Comparison of ENCODE assay signal across 21 cellular contexts in the genomic region with DNA sequence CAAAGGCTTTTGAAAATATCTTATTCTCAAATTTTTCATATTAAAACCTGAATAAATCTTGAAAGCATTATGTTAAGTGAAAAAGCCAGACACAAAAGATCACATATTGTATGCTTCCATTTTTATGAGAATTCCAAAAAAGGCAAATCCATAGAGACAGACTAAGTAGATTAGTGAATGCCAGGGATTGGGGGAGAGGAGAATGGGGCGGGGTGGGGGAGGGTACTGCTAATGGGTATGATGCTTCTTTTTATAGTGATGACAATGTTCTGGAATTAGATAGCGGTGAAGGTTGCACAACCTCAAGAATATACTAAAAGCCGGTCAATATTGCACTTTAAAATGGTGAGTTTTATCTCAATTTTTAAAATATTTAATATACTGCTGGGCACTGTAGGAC. TPM values are rescaled to one million over a fixed set of nuclear protein-coding genes. Genes with fewer than 3 reads are reported as not detected.
DNase-seq lines count a peak whose midpoint lies in the region; ATAC-seq and TF ChIP-seq lines count a peak whose summit lies in the region.
"Had no signal": no experiment of that assay in that cellular context is flagged by ENCODE, and none has a peak within 500 bp of the region (broad histone marks: within the 10 kb centered on the region; RNA-seq: fewer than 3 reads in every experiment).

No MANE protein-coding gene starts in this region.

- H3K9me3 ChIP-seq in CD4-positive, CD25-positive, alpha-beta regulatory T cell (ENCODE audit: control insufficient read depth in 2 of 2, low read length in 2 of 2): no peaks in the 10 kb centered on the region
- H3K9me3 ChIP-seq in CD8-positive, alpha-beta T cell (ENCODE audit: low read length): no peaks in the 10 kb centered on the region
- H3K9me3 ChIP-seq: prostate gland, upper lobe of left lung had no signal

- ATAC-seq in CD4-positive, CD25-positive, alpha-beta regulatory T cell (ENCODE audit: low read depth in 2 of 2): no peak
- no peak for ATAC-seq in CD8-positive, alpha-beta T cell
- no peak for ATAC-seq in activated T-helper 17 cell treated with anti-CD3 and anti-CD28 coated beads, Interleukin-2, amount 50 U/mL, for 72 hours (replicated peaks)
- no peak for ATAC-seq in natural killer cell
- no peak for ATAC-seq in GM21717 (IDR thresholded peaks at IDR 0.05; ENCODE audit: unreplicated experiment)

- peaks cover 39 to 94% (median 59%) of the 10 kb centered on the region in 4 donors for H3K4me1 Mint-ChIP-seq in CD4-positive, CD25-positive, alpha-beta regulatory T cell
- H3K4me1 Mint-ChIP-seq in CD8-positive, alpha-beta T cell (ENCODE audit: low read depth): peaks cover 85% of the 10 kb centered on the region
- peaks cover 44% of the 10 kb centered on the region for H3K4me1 Mint-ChIP-seq in activated T-helper 17 cell treated with anti-CD3 and anti-CD28 coated beads, Interleukin-2, amount 50 U/mL, for 72 hours
- peaks cover 36 to 43% of the 10 kb centered on the region in 2 donors for H3K4me1 Mint-ChIP-seq in natural killer cell
- H3K4me1 Mint-ChIP-seq in activated CD4-positive, alpha-beta memory T cell treated with anti-CD3 and anti-CD28 coated beads, Interleukin-2, amount 10 ng/mL, durations not matched to agents 7 days and 5 days: peaks cover 74% of the 10 kb centered on the region

- H3K27ac Mint-ChIP-seq in CD4-positive, CD25-positive, alpha-beta regulatory T cell: peak overlapping the region; percentile 86 to 93 (median 90)
- peak overlapping the region; percentile 89 for H3K27ac Mint-ChIP-seq in CD8-positive, alpha-beta T cell
- peak overlapping the region; percentile 29 for H3K27ac Mint-ChIP-seq in activated T-helper 17 cell treated with anti-CD3 and anti-CD28 coated beads, Interleukin-2, amount 50 U/mL, for 72 hours
- peak overlapping the region; percentile 11 to 73 for H3K27ac Mint-ChIP-seq in natural killer cell
- no peak overlapping the region for H3K27ac Mint-ChIP-seq in activated CD4-positive, alpha-beta memory T cell treated with anti-CD3 and anti-CD28 coated beads, Interleukin-2, amount 10 ng/mL, durations not matched to agents 7 days and 5 days

- intact Hi-C loops in CD8-positive, alpha-beta T cell (cut with DNase I, micrococcal nuclease): loop anchor here in 1 of 2 experiments (2.0 kb wide), 2 partner anchors 19 to 25 kb away; no protein-coding TSS in a partner anchor
- intact Hi-C loops in natural killer cell (cut with micrococcal nuclease): no loop called here

- peaks cover 52% of the 10 kb centered on the region for H3K36me3 Mint-ChIP-seq in CD4-positive, CD25-positive, alpha-beta regulatory T cell
- H3K36me3 Mint-ChIP-seq in CD8-positive, alpha-beta T cell: peaks cover 73% of the 10 kb centered on the region
- H3K36me3 Mint-ChIP-seq in activated T-helper 17 cell treated with anti-CD3 and anti-CD28 coated beads, Interleukin-2, amount 50 U/mL, for 72 hours (ENCODE audit: low read depth): peaks cover 97% of the 10 kb centered on the region
- H3K36me3 Mint-ChIP-seq in natural killer cell: no peaks in the 10 kb centered on the region
- H3K36me3 Mint-ChIP-seq in activated CD4-positive, alpha-beta memory T cell treated with anti-CD3 and anti-CD28 coated beads, Interleukin-2, amount 10 ng/mL, durations not matched to agents 7 days and 5 days (ENCODE audit: low read depth): peaks cover 80% of the 10 kb centered on the region

- peaks cover 62% of the 10 kb centered on the region for H3K36me3 ChIP-seq in CD4-positive, CD25-positive, alpha-beta regulatory T cell (ENCODE audit: control insufficient read depth, insufficient read depth, low read length)
- H3K36me3 ChIP-seq in CD8-positive, alpha-beta T cell (ENCODE audit: insufficient read depth, low read length): peaks cover 39% of the 10 kb centered on the region

- TF ChIP-seq CTCF in CD8-positive, alpha-beta T cell (IDR thresholded peaks at IDR 0.05): no peak
- no peak for TF ChIP-seq CTCF in natural killer cell (IDR thresholded peaks at IDR 0.05)

- DNase-seq in CD4-positive, CD25-positive, alpha-beta regulatory T cell: no peak
- no peak for DNase-seq in CD8-positive, alpha-beta T cell
- DNase-seq in natural killer cell: no peak
- no peak for DNase-seq in activated CD4-positive, alpha-beta memory T cell treated with anti-CD3 and anti-CD28 coated beads, Interleukin-2, amount 10 ng/mL, durations not matched to agents 7 days and 5 days
- DNase-seq in DMS53 treated with DMSO at 0.1 percent for 48 hours (lab: John Stamatoyannopoulos, UW; ENCODE audit: unreplicated experiment): no peak
- DNase-seq: activated CD4-positive, alpha-beta T cell treated with anti-CD3 and anti-CD28 coated beads for 4 hours; activated T-cell treated with anti-CD3 and anti-CD28 coated beads, Interleukin-2, amount 50 U/mL, for 1 hour; AML-193; amniotic stem cell; cortex of kidney; glutamatergic neuron; NCI-H1105 treated with DMSO at 0.1 percent for 48 hours; NCI-H2081 treated with DMSO at 0.1 percent for 48 hours; NCI-H510A treated with DMSO at 0.1 percent for 48 hours; RPMI8226; stimulated activated CD4-positive, alpha-beta T cell treated with anti-CD3 and anti-CD28 coated beads, Interleukin-2, amount 100 ng/mL, for 48 hours; upper lobe of left lung had no signal

- CTCF ChIA-PET in CD8-positive, alpha-beta T cell (lab: Charles Lee): interaction anchor here (0.8 kb wide), 2 partner anchors 26 to 27 kb away, joined by 3 read pairs; no protein-coding TSS in a partner anchor
- CTCF ChIA-PET in activated CD4-positive, alpha-beta memory T cell treated with anti-CD3 and anti-CD28 coated beads, Interleukin-2, amount 10 ng/mL, durations not matched to agents 7 days and 5 days (lab: Charles Lee): interaction anchor here (1.3 kb wide), 1 partner anchor 42 kb away, joined by 3 read pairs; no protein-coding TSS in a partner anchor

- H3K4me3 ChIP-seq in CD4-positive, CD25-positive, alpha-beta regulatory T cell (ENCODE audit: low read depth, low read length): no peak overlapping the region
- no peak overlapping the region for H3K4me3 ChIP-seq in CD8-positive, alpha-beta T cell (ENCODE audit: low read depth, low read length)
- H3K4me3 ChIP-seq: prostate gland, skin epidermis, upper lobe of left lung had no signal

- H3K27ac ChIP-seq in CD4-positive, CD25-positive, alpha-beta regulatory T cell (ENCODE audit: insufficient read depth, low read length, poor library complexity, severe bottlenecking): peak overlapping the region; percentile 73
- peak overlapping the region; percentile 41 for H3K27ac ChIP-seq in CD8-positive, alpha-beta T cell (ENCODE audit: low read depth, low read length)
- H3K27ac ChIP-seq: prostate gland had no signal

- no peaks in the 10 kb centered on the region for H3K9me3 Mint-ChIP-seq in CD4-positive, CD25-positive, alpha-beta regulatory T cell
- H3K9me3 Mint-ChIP-seq in CD8-positive, alpha-beta T cell: no peaks in the 10 kb centered on the region
- H3K9me3 Mint-ChIP-seq in activated T-helper 17 cell treated with anti-CD3 and anti-CD28 coated beads, Interleukin-2, amount 50 U/mL, for 72 hours: no peaks in the 10 kb centered on the region
- H3K9me3 Mint-ChIP-seq in natural killer cell: no peaks in the 10 kb centered on the region
- no peaks in the 10 kb centered on the region for H3K9me3 Mint-ChIP-seq in activated CD4-positive, alpha-beta memory T cell treated with anti-CD3 and anti-CD28 coated beads, Interleukin-2, amount 10 ng/mL, durations not matched to agents 7 days and 5 days

- POLR2A ChIA-PET in CD8-positive, alpha-beta T cell (lab: Charles Lee): interaction anchor here (1.4 kb wide), 2 partner anchors 18 kb away, joined by 3 to 5 read pairs; no protein-coding TSS in a partner anchor
- POLR2A ChIA-PET in activated CD4-positive, alpha-beta memory T cell treated with anti-CD3 and anti-CD28 coated beads, Interleukin-2, amount 10 ng/mL, durations not matched to agents 7 days and 5 days (lab: Charles Lee): interaction anchor here (0.9 to 1.2 kb wide), 2 partner anchors 21 to 43 kb away, joined by 3 read pairs; no protein-coding TSS in a partner anchor

- H3K4me3 Mint-ChIP-seq in CD4-positive, CD25-positive, alpha-beta regulatory T cell: peak overlapping the region in 2 of 4 donors; percentile 39 to 53
- H3K4me3 Mint-ChIP-seq in CD8-positive, alpha-beta T cell: no peak overlapping the region
- peak overlapping the region; percentile 31 for H3K4me3 Mint-ChIP-seq in activated T-helper 17 cell treated with anti-CD3 and anti-CD28 coated beads, Interleukin-2, amount 50 U/mL, for 72 hours
- no peak overlapping the region for H3K4me3 Mint-ChIP-seq in natural killer cell
- no peak overlapping the region for H3K4me3 Mint-ChIP-seq in activated CD4-positive, alpha-beta memory T cell treated with anti-CD3 and anti-CD28 coated beads, Interleukin-2, amount 10 ng/mL, durations not matched to agents 7 days and 5 days

- H3K27me3 ChIP-seq in CD4-positive, CD25-positive, alpha-beta regulatory T cell (ENCODE audit: control insufficient read depth, insufficient read depth, low read length): no peaks in the 10 kb centered on the region
- H3K27me3 ChIP-seq in CD8-positive, alpha-beta T cell (ENCODE audit: insufficient read depth, low read length): no peaks in the 10 kb centered on the region
- H3K27me3 ChIP-seq: upper lobe of left lung had no signal

- H3K27me3 Mint-ChIP-seq in CD4-positive, CD25-positive, alpha-beta regulatory T cell: no peaks in the 10 kb centered on the region
- no peaks in the 10 kb centered on the region for H3K27me3 Mint-ChIP-seq in CD8-positive, alpha-beta T cell (ENCODE audit: low read depth)
- no peaks in the 10 kb centered on the region for H3K27me3 Mint-ChIP-seq in activated T-helper 17 cell treated with anti-CD3 and anti-CD28 coated beads, Interleukin-2, amount 50 U/mL, for 72 hours
- H3K27me3 Mint-ChIP-seq in natural killer cell (ENCODE audit: low read depth in 2 of 2): no peaks in the 10 kb centered on the region
- no peaks in the 10 kb centered on the region for H3K27me3 Mint-ChIP-seq in activated CD4-positive, alpha-beta memory T cell treated with anti-CD3 and anti-CD28 coated beads, Interleukin-2, amount 10 ng/mL, durations not matched to agents 7 days and 5 days

- H3K4me1 ChIP-seq in CD4-positive, CD25-positive, alpha-beta regulatory T cell (ENCODE audit: control insufficient read depth, insufficient read depth, low read length, poor library complexity, severe bottlenecking): peaks cover 58% of the 10 kb centered on the region
- peaks cover 73% of the 10 kb centered on the region for H3K4me1 ChIP-seq in CD8-positive, alpha-beta T cell (ENCODE audit: insufficient read depth, low read length)
- H3K4me1 ChIP-seq: prostate gland had no signal

RNA-seq across cellular contexts. Expression of a gene that starts 44.0 kb away (rescaled TPM):
- 302 TPM for total RNA-seq in CD4-positive, CD25-positive, alpha-beta regulatory T cell
- 10 to 100 TPM; 60.4 to 79.6 (median 64.2) TPM for polyA plus RNA-seq in CD4-positive, CD25-positive, alpha-beta regulatory T cell
- total RNA-seq in CD8-positive, alpha-beta T cell: 100 to 1,000 TPM; 355 to 369 TPM
- 100 to 1,000 TPM; 238 to 263 TPM for total RNA-seq in activated T-helper 17 cell treated with anti-CD3 and anti-CD28 coated beads, Interleukin-2, amount 50 U/mL, for 72 hours
- total RNA-seq in natural killer cell: 100 to 1,000 TPM; 233 to 321 (median 240) TPM
- total RNA-seq in activated CD4-positive, alpha-beta memory T cell treated with anti-CD3 and anti-CD28 coated beads, Interleukin-2, amount 10 ng/mL, durations not matched to agents 7 days and 5 days: 100 to 1,000 TPM; 218 to 223 TPM
